ENCODE assay signal across 8 cellular contexts in the genomic region with DNA sequence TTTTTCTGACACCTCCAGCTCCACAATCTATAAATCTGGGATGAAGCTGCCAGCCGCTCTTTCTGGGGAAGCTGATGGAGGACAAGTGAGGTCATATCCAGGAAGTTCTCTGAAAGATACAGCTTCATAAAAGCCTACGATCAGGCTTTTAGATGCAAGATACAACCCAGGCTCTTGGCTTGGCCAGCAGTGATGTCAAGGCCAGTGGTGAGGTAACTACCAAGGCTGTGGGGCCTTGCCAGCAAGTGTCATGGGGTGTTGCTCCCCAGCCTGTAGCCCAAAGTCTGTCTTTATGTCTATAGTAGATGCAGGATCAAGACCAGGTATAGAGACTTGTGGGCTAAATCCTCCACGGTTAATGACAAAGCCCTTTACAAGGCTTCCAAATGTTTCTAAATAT.
"Had no signal": no experiment of that assay in that cellular context is flagged by ENCODE, and none has a peak within 500 bp of the region (broad histone marks: within the 10 kb centered on the region; RNA-seq: fewer than 3 reads in every experiment).

No MANE protein-coding gene starts in this region.

- H3K4me3 ChIP-seq: GM23248, HAP-1 had no signal

- H3K4me1 ChIP-seq: HAP-1 had no signal

- H3K9ac ChIP-seq: GM23248 had no signal

- H3K27ac ChIP-seq: GM23248, HL-60 had no signal

- H2AFZ ChIP-seq: GM23248 had no signal

- H3K9me3 ChIP-seq: HAP-1 had no signal

- DNase-seq: GM23248, GOT3, H7, HFFc6, IMR-90 had no signal

- ATAC-seq: HCT116 had no signal

- H3K36me3 ChIP-seq: HAP-1 had no signal
